In the genomic region with DNA sequence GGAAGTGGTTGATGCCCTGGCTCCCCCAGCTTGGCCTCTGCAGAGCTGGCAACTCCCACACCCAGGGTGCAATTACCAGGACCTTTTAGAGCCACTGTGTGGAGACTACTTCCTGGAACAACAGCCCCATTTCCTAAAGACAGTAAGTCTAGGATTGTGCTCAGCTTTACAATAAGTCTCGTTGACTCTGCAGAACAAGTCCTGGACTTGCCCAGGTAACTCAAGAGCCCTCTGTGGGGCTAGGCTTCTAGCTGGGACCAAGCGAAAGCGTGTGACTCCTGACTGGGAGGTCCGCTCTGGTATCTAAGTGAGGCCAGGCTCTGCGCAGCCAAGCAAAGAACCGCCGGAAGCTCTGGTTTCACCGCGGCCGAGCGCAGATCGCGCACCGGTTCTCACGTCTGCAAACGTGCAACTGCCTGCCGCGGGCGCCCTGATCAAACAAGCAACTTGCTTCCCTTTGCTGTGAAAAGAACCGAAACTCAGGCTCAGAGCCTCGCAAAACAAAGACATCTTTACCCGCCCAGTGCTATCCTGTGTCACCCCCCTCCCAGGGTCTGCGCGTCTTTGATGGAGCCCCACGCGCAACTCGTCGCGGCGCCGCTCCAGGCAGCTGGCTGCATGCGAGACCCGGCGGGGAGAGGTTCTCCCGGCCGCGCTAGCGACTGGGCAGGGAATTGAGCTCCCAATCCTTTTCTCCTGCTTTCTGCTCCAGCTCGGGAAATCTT, we compare ENCODE assay signal across 8 cellular contexts. TPM values are rescaled to one million over a fixed set of nuclear protein-coding genes. Genes with fewer than 3 reads are reported as not detected.
DNase-seq lines count a peak whose midpoint lies in the region; ATAC-seq and TF ChIP-seq lines count a peak whose summit lies in the region.

No MANE protein-coding gene starts in this region.

- H3K36me3 Mint-ChIP-seq in glutamatergic neuron (ENCODE audit: unreplicated experiment) = no peaks in the 10 kb centered on the region

- intact Hi-C loops in sciatic nerve (cut with DNase I) = no loop called here

- peaks cover 19% of the 10 kb centered on the region for H3K27me3 Mint-ChIP-seq in glutamatergic neuron (ENCODE audit: unreplicated experiment)

- TF ChIP-seq CTCF in glutamatergic neuron (IDR thresholded peaks at IDR 0.05; ENCODE audit: partially characterized antibody, unreplicated experiment) = no peak

- peaks cover 5% of the 10 kb centered on the region for H3K9me3 Mint-ChIP-seq in glutamatergic neuron (ENCODE audit: unreplicated experiment)

- no peak overlapping the region for H3K27ac Mint-ChIP-seq in glutamatergic neuron (ENCODE audit: unreplicated experiment)

- peak; percentile 78 for ATAC-seq in GM18517 (IDR thresholded peaks at IDR 0.05; ENCODE audit: unreplicated experiment)
- ATAC-seq in HG02885 (IDR thresholded peaks at IDR 0.05; ENCODE audit: poor library complexity, unreplicated experiment) = peak; percentile 79
- ATAC-seq in sciatic nerve = peak; percentile 35

- peak; percentile 35 for DNase-seq in AG08395 (ENCODE audit: low spot score)
- DNase-seq in NCI-H2107 (lab: John Stamatoyannopoulos, UW) = peak; percentile 33
- DNase-seq in activated CD8-positive, alpha-beta memory T cell treated with anti-CD3 and anti-CD28 coated beads, Interleukin-2, amount 50 U/mL, for 4 hours = peak; percentile 18
- DNase-seq in glutamatergic neuron = peak; percentile 59
- no peak for DNase-seq in sciatic nerve (ENCODE audit: low spot score)
- DNase-seq in cerebellum (ENCODE audit: low spot score) = no peak

- no peaks in the 10 kb centered on the region for H3K4me1 Mint-ChIP-seq in glutamatergic neuron (ENCODE audit: low read depth, unreplicated experiment)

- H3K4me3 Mint-ChIP-seq in glutamatergic neuron (ENCODE audit: unreplicated experiment) = peak overlapping the region; percentile 57

RNA-seq across cellular contexts. Expression of a gene that starts 4.4 kb away (rescaled TPM):
- total RNA-seq in glutamatergic neuron (ENCODE audit: unreplicated experiment) = 6.4 TPM
- total RNA-seq in sciatic nerve = 138 TPM
- total RNA-seq in cerebellum = 4.4 TPM

Comparison
In these comparisons a context has a peak if more than half of its experiments do, and no peak if none do; other contexts are left out.
1. DNase-seq: peak in AG08395 (single experiment), NCI-H2107 (single experiment), activated CD8-positive, alpha-beta memory T cell treated with anti-CD3 and anti-CD28 coated beads, Interleukin-2, amount 50 U/mL, for 4 hours (single experiment) and glutamatergic neuron (single experiment); none in sciatic nerve (single experiment) and cerebellum (single experiment).
2. RNA of a gene that starts 4.4 kb away (total RNA-seq): 138 TPM in sciatic nerve (single experiment); 6.4 TPM in glutamatergic neuron (single experiment) and 4.4 TPM in cerebellum (single experiment); every median in the first group is over 10 times any median in the second.
3. Peak in every context shown above with its lines, with median percentiles within 50 percentile points of each other: ATAC-seq.